ENCODE assay signal across 1 cellular context in genomic region chr12:64452559-64453329, GRCh38.
A peak's percentile ranks its signal among the peaks of the same experiment; 100 is the strongest.
TF ChIP-seq lines count a peak whose summit lies in the region.

No MANE protein-coding gene starts in this region.

TF ChIP-seq in K562, 482 proteins besides CTCF, POLR2A, EP300 and RAD21 (continued from another document and continues in another):
- TF ChIP-seq ZBTB5 (IDR thresholded peaks at IDR 0.05) (no peak), RFX5 (IDR thresholded peaks at IDR 0.05; ENCODE audit: low read depth, low read length) (no peak), POLR3G (IDR thresholded peaks at IDR 0.05; ENCODE audit: extremely low read depth, insufficient read length, insufficient replicate concordance) (no peak), ZFPM2 (CRISPR knock-in tag; IDR thresholded peaks at IDR 0.05) (no peak), NONO (IDR thresholded peaks at IDR 0.05; ENCODE audit: low read depth in 2 of 2, low read length in 1 of 2) (no peak), E2F3 (CRISPR knock-in tag; IDR thresholded peaks at IDR 0.05) (no peak), CEBPB (tag; IDR thresholded peaks at IDR 0.05) (no peak), FUS (optimal IDR thresholded peaks at IDR 0.05; ENCODE audit: low read depth, low read length) (no peak), NFATC3 (IDR thresholded peaks at IDR 0.05) (no peak), ADNP (tag; IDR thresholded peaks at IDR 0.05) (no peak), ZNF707 (CRISPR knock-in tag; conservative IDR thresholded peaks at IDR 0.05) (no peak), TBP (optimal IDR thresholded peaks at IDR 0.05; ENCODE audit: low read depth, low read length) (peak; percentile 56), ZNF445 (CRISPR knock-in tag; IDR thresholded peaks at IDR 0.05; ENCODE audit: low read depth) (no peak), ZKSCAN8 (CRISPR knock-in tag; IDR thresholded peaks at IDR 0.05) (no peak), PREB (CRISPR knock-in tag; IDR thresholded peaks at IDR 0.05) (no peak), PPARD (CRISPR knock-in tag; IDR thresholded peaks at IDR 0.05) (no peak), ETV1 (tag; conservative IDR thresholded peaks at IDR 0.05; ENCODE audit: low read depth) (0 out of 2 replicates have a peak, but pooled peaks have one; percentile 44), ZZZ3 (IDR thresholded peaks at IDR 0.05) (no peak), ZNF431 (CRISPR knock-in tag; IDR thresholded peaks at IDR 0.05) (no peak), CCAR2 (IDR thresholded peaks at IDR 0.05; ENCODE audit: low read depth, low read length) (no peak), MNT (conservative IDR thresholded peaks at IDR 0.05) (peak; percentile 92 to 94), FOXM1 (IDR thresholded peaks at IDR 0.05; ENCODE audit: low read depth) (no peak), FOXM1 (CRISPR knock-in tag; IDR thresholded peaks at IDR 0.05; ENCODE audit: low read depth) (no peak), FOXK2 (conservative IDR thresholded peaks at IDR 0.05 in 1 of 2, IDR thresholded peaks at IDR 0.05 in 1 of 2; ENCODE audit: low read depth in 2 of 2) (peak; percentile 71 to 82), ETV6 (IDR thresholded peaks at IDR 0.05; ENCODE audit: borderline replicate concordance in 1 of 2, low read depth in 2 of 2, low read length in 1 of 2) (no peak), ETV6 (CRISPR knock-in tag; IDR thresholded peaks at IDR 0.05; ENCODE audit: borderline replicate concordance) (no peak), RB1 (IDR thresholded peaks at IDR 0.05; ENCODE audit: low read depth) (no peak), SRSF1 (IDR thresholded peaks at IDR 0.05; ENCODE audit: low read depth, low read length) (no peak), ELF4 (CRISPR knock-in tag; IDR thresholded peaks at IDR 0.05) (no peak), ZNF766 (CRISPR knock-in tag; conservative IDR thresholded peaks at IDR 0.05) (no peak), ZNF444 (CRISPR knock-in tag; IDR thresholded peaks at IDR 0.05) (no peak), PHB2 (IDR thresholded peaks at IDR 0.05; ENCODE audit: low read depth) (no peak), ZNF146 (CRISPR knock-in tag; IDR thresholded peaks at IDR 0.05; ENCODE audit: unreplicated experiment) (no peak), ZKSCAN3 (CRISPR knock-in tag; IDR thresholded peaks at IDR 0.05) (no peak), SLC30A9 (CRISPR knock-in tag; IDR thresholded peaks at IDR 0.05) (no peak), E2F8 (IDR thresholded peaks at IDR 0.05; ENCODE audit: low read depth, partially characterized antibody) (no peak), FOXO4 (CRISPR knock-in tag; IDR thresholded peaks at IDR 0.05) (no peak), RBFOX2 (IDR thresholded peaks at IDR 0.05; ENCODE audit: low read depth, low read length) (no peak), E2F5 (CRISPR knock-in tag; IDR thresholded peaks at IDR 0.05) (no peak), HEY1 (CRISPR knock-in tag; IDR thresholded peaks at IDR 0.05; ENCODE audit: borderline replicate concordance) (no peak), EGR1 (conservative IDR thresholded peaks at IDR 0.05) (peak; percentile 36), ZBTB43 (CRISPR knock-in tag; IDR thresholded peaks at IDR 0.05) (no peak), GATAD2A (IDR thresholded peaks at IDR 0.05) (no peak), ZBTB11 (CRISPR knock-in tag; IDR thresholded peaks at IDR 0.05) (no peak), HMBOX1 (IDR thresholded peaks at IDR 0.05) (no peak), UBTF (IDR thresholded peaks at IDR 0.05; ENCODE audit: borderline replicate concordance in 1 of 2, low read depth in 2 of 2, low read length in 2 of 2) (no peak), SMARCC2 (IDR thresholded peaks at IDR 0.05; ENCODE audit: low read depth) (peak; percentile 53; the same call in 1 of the 2 replicates), ZBED1 (IDR thresholded peaks at IDR 0.05) (no peak), ZNF232 (CRISPR knock-in tag; IDR thresholded peaks at IDR 0.05) (no peak), DPF2 (IDR thresholded peaks at IDR 0.05) (peak; percentile 64), YBX1 (IDR thresholded peaks at IDR 0.05) (no peak), GTF2B (IDR thresholded peaks at IDR 0.05; ENCODE audit: extremely low read depth, insufficient read length) (no peak)
